In genomic region chr12:15979096-15980091, GRCh38 we compare ENCODE assay signal across 9 cellular contexts.
DNase-seq lines count a peak whose midpoint lies in the region; ATAC-seq and TF ChIP-seq lines count a peak whose summit lies in the region.
"Had no signal": no experiment of that assay in that cellular context is flagged by ENCODE, and none has a peak within 500 bp of the region (broad histone marks: within the 10 kb centered on the region; RNA-seq: fewer than 3 reads in every experiment).

No MANE protein-coding gene starts in this region.

- H3K9me3 Mint-ChIP-seq in type B pancreatic cell = no peaks in the 10 kb centered on the region
- H3K9me3 Mint-ChIP-seq: T-helper 1 cell treated with Interleukin-12 subunit alpha and Interleukin-12 subunit beta and Interleukin-4 antibody, amounts not matched to agents 30 μg/mL and 1 μg/mL, for 36 hours had no signal

- H3K4me3 ChIP-seq in SJSA1 (no peak overlapping the region), right cardiac atrium (ENCODE audit: low read length) (no peak overlapping the region)

- DNase-seq in GM03348 (ENCODE audit: low spot score) (peak; percentile 82), SJSA1 (ENCODE audit: low read depth in 1 of 2, low spot score in 2 of 2) (peak in 1 of 2 experiments; percentile 43), right cardiac atrium (peak in 2 of 3 donors; percentile 23 to 49), type B pancreatic cell (ENCODE audit: extremely low spot score, unreplicated experiment) (no peak), NCI-H146 treated with DMSO at 0.1 percent for 48 hours (lab: John Stamatoyannopoulos, UW; ENCODE audit: unreplicated experiment) (no peak)
- DNase-seq in activated CD8-positive, alpha-beta memory T cell treated with anti-CD3 and anti-CD28 coated beads, Interleukin-2, amount 50 U/mL, for 48 hours = no peak

- intact Hi-C loops in right cardiac atrium (cut with DNase I) = no loop called here

- ATAC-seq in HG02678 (IDR thresholded peaks at IDR 0.05; ENCODE audit: unreplicated experiment) = peak; percentile 64
- peak; percentile 47 to 72 for ATAC-seq in right cardiac atrium
- ATAC-seq in HG03045 (IDR thresholded peaks at IDR 0.05; ENCODE audit: unreplicated experiment) = no peak

- H3K27me3 ChIP-seq in SJSA1 (replicated peaks) (no peaks in the 10 kb centered on the region), right cardiac atrium (ENCODE audit: control insufficient read depth, insufficient read depth) (no peaks in the 10 kb centered on the region)

- H3K4me1 Mint-ChIP-seq in type B pancreatic cell (ENCODE audit: unreplicated experiment) = no peaks in the 10 kb centered on the region

- H3K27ac ChIP-seq in SJSA1 = peak overlapping the region; percentile 64
- H3K27ac ChIP-seq in right cardiac atrium (ENCODE audit: low read length) = peak overlapping the region; percentile 14

- H3K4me1 ChIP-seq in SJSA1 (replicated peaks) = peaks cover 29% of the 10 kb centered on the region
- H3K4me1 ChIP-seq in right cardiac atrium (ENCODE audit: control insufficient read depth, insufficient read depth, low read length) = peaks cover 2% of the 10 kb centered on the region

- H3K4me3 Mint-ChIP-seq in type B pancreatic cell = no peak overlapping the region
- H3K4me3 Mint-ChIP-seq: T-helper 1 cell treated with Interleukin-12 subunit alpha and Interleukin-12 subunit beta and Interleukin-4 antibody, amounts not matched to agents 30 μg/mL and 1 μg/mL, for 36 hours had no signal

- WGBS in right cardiac atrium = 59% methylated on average over 2 of the region's 2 CpGs

- peak; percentile 68 for TF ChIP-seq CTCF in type B pancreatic cell (conservative IDR thresholded peaks at IDR 0.05)

- H3K36me3 ChIP-seq in SJSA1 = no peaks in the 10 kb centered on the region

- H3K27ac Mint-ChIP-seq in type B pancreatic cell = peak overlapping the region; percentile 40
- H3K27ac Mint-ChIP-seq: T-helper 1 cell treated with Interleukin-12 subunit alpha and Interleukin-12 subunit beta and Interleukin-4 antibody, amounts not matched to agents 30 μg/mL and 1 μg/mL, for 36 hours had no signal

- H3K9me3 ChIP-seq in SJSA1 (replicated peaks) (no peaks in the 10 kb centered on the region), right cardiac atrium (ENCODE audit: control insufficient read depth, low read length) (no peaks in the 10 kb centered on the region)

- H3K36me3 Mint-ChIP-seq in type B pancreatic cell = peaks cover 52% of the 10 kb centered on the region

- no peaks in the 10 kb centered on the region for H3K27me3 Mint-ChIP-seq in type B pancreatic cell

Comparison
In these comparisons a context has a peak if more than half of its experiments do, and no peak if none do; other contexts are left out.
1. DNase-seq: peak in GM03348 (single experiment) and right cardiac atrium (2 of 3); none in type B pancreatic cell (single experiment), activated CD8-positive, alpha-beta memory T cell treated with anti-CD3 and anti-CD28 coated beads, Interleukin-2, amount 50 U/mL, for 48 hours (single experiment) and NCI-H146 treated with DMSO at 0.1 percent for 48 hours (single experiment).